Comparison of ENCODE assay signal across 12 cellular contexts in the genomic region with DNA sequence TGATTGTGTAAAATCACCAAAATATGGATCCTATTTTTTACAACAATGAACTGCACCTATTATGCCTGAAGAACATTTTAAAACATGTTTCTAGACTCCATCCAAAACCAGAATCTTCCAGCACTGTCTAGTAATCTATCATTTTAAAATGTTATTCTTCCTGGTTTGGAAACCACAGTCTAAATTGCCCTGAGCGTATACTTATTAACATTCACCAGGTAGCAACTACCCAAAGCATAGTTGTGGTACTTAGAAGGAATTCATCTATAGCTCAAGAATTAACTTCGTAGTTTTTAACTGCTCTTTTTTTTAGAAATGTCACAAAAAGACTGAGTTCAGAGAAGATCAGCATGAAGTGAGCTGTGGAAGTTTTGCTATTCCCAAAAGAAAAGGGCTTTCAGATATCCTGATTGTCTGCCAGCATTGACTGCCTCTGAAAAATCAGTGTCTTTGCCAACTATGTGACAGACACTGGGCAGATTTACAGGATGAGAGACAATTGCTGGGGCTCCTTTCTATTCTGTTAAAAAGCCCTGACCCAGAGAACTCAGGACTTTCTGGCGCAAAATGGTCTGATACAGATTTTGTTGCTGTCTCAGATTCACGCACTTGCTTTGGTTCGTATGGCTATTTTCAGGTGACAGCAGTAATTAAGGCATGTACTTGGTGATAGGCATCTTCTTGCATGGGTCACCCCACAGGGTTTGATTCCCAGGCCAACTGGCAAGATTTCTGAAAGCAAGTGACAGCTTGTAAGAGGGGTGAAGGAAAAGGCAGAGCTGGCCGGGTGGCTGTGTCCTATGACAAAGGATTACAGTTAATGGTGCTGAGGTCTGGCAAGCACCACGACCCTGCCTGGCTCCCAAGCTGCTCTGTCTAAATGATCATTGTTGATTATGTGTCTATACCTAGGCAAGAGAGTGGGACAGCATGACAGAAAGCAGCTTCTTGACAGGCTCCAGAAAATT.
A peak's percentile ranks its signal among the peaks of the same experiment; 100 is the strongest.
DNase-seq lines count a peak whose midpoint lies in the region; ATAC-seq and TF ChIP-seq lines count a peak whose summit lies in the region.
"Had no signal": no experiment of that assay in that cellular context is flagged by ENCODE, and none has a peak within 500 bp of the region (broad histone marks: within the 10 kb centered on the region; RNA-seq: fewer than 3 reads in every experiment).

No MANE protein-coding gene starts in this region.

- H3K4me1 ChIP-seq in right atrium auricular region = peaks cover 0 to 41% of the 10 kb centered on the region in 2 donors
- H3K4me1 ChIP-seq in colonic mucosa = no peaks in the 10 kb centered on the region

- DNase-seq in C1 segment of cervical spinal cord (lab: John Stamatoyannopoulos, UW) (peak in 13 of 14 donors; percentile 35 to 91 (median 57)), astrocyte of the cerebellum (ENCODE audit: low read depth) (peak; percentile 32), right atrium auricular region (ENCODE audit: low spot score) (no peak), pons (ENCODE audit: low spot score) (peak; percentile 99), colonic mucosa (no peak), SKM-1 (lab: John Stamatoyannopoulos, UW; ENCODE audit: unreplicated experiment) (no peak), NCI-H187 treated with DMSO at 0.1 percent for 48 hours (lab: John Stamatoyannopoulos, UW) (no peak)
- DNase-seq: activated CD4-positive, CD25-positive, alpha-beta regulatory T cell; cortex of kidney; SJCRH30 had no signal

- H3K27me3 ChIP-seq in right atrium auricular region (no peaks in the 10 kb centered on the region), colonic mucosa (no peaks in the 10 kb centered on the region)
- H3K27me3 ChIP-seq: SJCRH30 had no signal

- H3K9me3 ChIP-seq in right atrium auricular region (no peaks in the 10 kb centered on the region), colonic mucosa (no peaks in the 10 kb centered on the region)
- H3K9me3 ChIP-seq: SJCRH30 had no signal

- H3K36me3 ChIP-seq in right atrium auricular region (no peaks in the 10 kb centered on the region), colonic mucosa (no peaks in the 10 kb centered on the region)
- H3K36me3 ChIP-seq: SJCRH30 had no signal

- TF ChIP-seq CTCF in astrocyte of the cerebellum (IDR thresholded peaks at IDR 0.05; ENCODE audit: low read depth, low read length, missing control alignments) (no peak), right atrium auricular region (IDR thresholded peaks at IDR 0.05) (no peak), colonic mucosa (IDR thresholded peaks at IDR 0.05) (no peak)

- H3K27ac ChIP-seq in right atrium auricular region (peak overlapping the region; percentile 72 to 88), colonic mucosa (no peak overlapping the region)
- H3K27ac ChIP-seq: SJCRH30 had no signal

- no peak overlapping the region for H3K4me3 ChIP-seq in astrocyte of the cerebellum (ENCODE audit: low read depth, low read length)
- no peak overlapping the region for H3K4me3 ChIP-seq in right atrium auricular region
- no peak overlapping the region for H3K4me3 ChIP-seq in colonic mucosa
- H3K4me3 ChIP-seq: SJCRH30 had no signal

- intact Hi-C loops in colonic mucosa (cut with DNase I) = no loop called here

- H3K9ac ChIP-seq in colonic mucosa (ENCODE audit: low read depth in 2 of 2, low read length in 2 of 2) = no peak overlapping the region

- in situ Hi-C loops in astrocyte of the cerebellum (cut with HindIII; ENCODE audit: low sequenced_read_pairs) = no loop called here

- no peak for ATAC-seq in HG03175 (IDR thresholded peaks at IDR 0.05; ENCODE audit: unreplicated experiment)
- ATAC-seq: stimulated activated memory B cell treated with anti-CD40 and anti-IgM and Interleukin-4, amounts not matched to agents 10 μg/mL and 1 μg/mL and 100 μg/mL, for 72 hours had no signal

Comparison
In these comparisons a context has a peak if more than half of its experiments do, and no peak if none do; other contexts are left out.
1. DNase-seq: peak in C1 segment of cervical spinal cord (13 of 14), astrocyte of the cerebellum (single experiment) and pons (single experiment); none in right atrium auricular region (single experiment), colonic mucosa (single experiment), SKM-1 (single experiment) and NCI-H187 treated with DMSO at 0.1 percent for 48 hours (single experiment).